12 cellular contexts compared by ENCODE assay signal in the genomic region with DNA sequence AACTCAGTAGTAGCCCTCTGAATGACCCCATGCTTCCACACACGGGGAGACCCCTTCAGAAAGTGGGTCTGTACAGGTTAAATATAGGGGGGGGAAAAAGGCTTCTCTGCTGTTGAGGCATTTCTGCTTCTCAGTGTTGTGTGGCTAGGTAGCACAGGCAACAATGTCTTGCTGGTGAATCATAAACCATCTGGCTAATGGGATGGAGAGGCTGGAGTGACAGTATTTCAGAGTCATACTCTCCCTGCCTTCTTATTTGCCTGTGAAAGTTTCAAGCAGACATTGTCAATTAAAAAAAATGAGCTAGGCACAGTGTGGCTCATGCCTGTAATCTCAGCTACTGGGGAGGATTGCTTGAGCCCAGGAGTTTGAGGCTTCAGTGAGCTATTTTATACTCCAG.
DNase-seq lines count a peak whose midpoint lies in the region; ATAC-seq lines count a peak whose summit lies in the region.
"Had no signal": no experiment of that assay in that cellular context is flagged by ENCODE, and none has a peak within 500 bp of the region (broad histone marks: within the 10 kb centered on the region; RNA-seq: fewer than 3 reads in every experiment).

No MANE protein-coding gene starts in this region.

- peak; percentile 90 for DNase-seq in AG20443 (ENCODE audit: low spot score)
- peak; percentile 75 for DNase-seq in GM04504 (ENCODE audit: low read depth)
- DNase-seq in amniotic stem cell (lab: John Stamatoyannopoulos, UW) = peak; percentile 67
- no peak for DNase-seq in memory B cell (ENCODE audit: low spot score in 2 of 2)
- no peak for DNase-seq in medulla oblongata (ENCODE audit: extremely low spot score)
- DNase-seq: activated CD4-positive, alpha-beta T cell treated with anti-CD3 and anti-CD28 coated beads, Interleukin-2, amount 50 U/mL, for 48 hours; heart left ventricle; Kasumi-1; NCI-H446 had no signal

- peaks cover 14% of the 10 kb centered on the region for H3K4me1 Mint-ChIP-seq in memory B cell
- H3K4me1 Mint-ChIP-seq: brain had no signal

- H3K27ac Mint-ChIP-seq in memory B cell = peak overlapping the region; percentile 85

- H3K4me3 Mint-ChIP-seq in memory B cell = no peak overlapping the region
- H3K4me3 Mint-ChIP-seq: brain had no signal

- H3K36me3 Mint-ChIP-seq in memory B cell = peaks cover 38% of the 10 kb centered on the region

- H3K9me3 Mint-ChIP-seq in memory B cell = no peaks in the 10 kb centered on the region

- no peak for ATAC-seq in memory B cell (ENCODE audit: low read depth)
- no peak for ATAC-seq in HG02938 (IDR thresholded peaks at IDR 0.05; ENCODE audit: unreplicated experiment)
- no peak for ATAC-seq in HG03108 (IDR thresholded peaks at IDR 0.05; ENCODE audit: unreplicated experiment)
- ATAC-seq: heart left ventricle had no signal

- H3K27me3 Mint-ChIP-seq in memory B cell = no peaks in the 10 kb centered on the region
- H3K27me3 Mint-ChIP-seq: brain had no signal

Comparison
In these comparisons a context has a peak if more than half of its experiments do, and no peak if none do; other contexts are left out.
1. DNase-seq: peak in AG20443 (single experiment), GM04504 (single experiment) and amniotic stem cell (single experiment); none in memory B cell (0 of 2) and medulla oblongata (single experiment).